In genomic region chr19:52351512-52351911, GRCh38 we compare ENCODE assay signal across 1 cellular context.
TF ChIP-seq lines count a peak whose summit lies in the region.

No MANE protein-coding gene starts in this region.

TF ChIP-seq in SK-N-SH, 30 proteins besides CTCF, POLR2A, EP300 and RAD21 (continued from another document):
- no peak for TF ChIP-seq SIN3A (IDR thresholded peaks at IDR 0.05; ENCODE audit: borderline replicate concordance, low read depth, low read length)
- no peak for TF ChIP-seq RCOR1 (IDR thresholded peaks at IDR 0.05; ENCODE audit: low read length)
- TF ChIP-seq, protein P1, sequence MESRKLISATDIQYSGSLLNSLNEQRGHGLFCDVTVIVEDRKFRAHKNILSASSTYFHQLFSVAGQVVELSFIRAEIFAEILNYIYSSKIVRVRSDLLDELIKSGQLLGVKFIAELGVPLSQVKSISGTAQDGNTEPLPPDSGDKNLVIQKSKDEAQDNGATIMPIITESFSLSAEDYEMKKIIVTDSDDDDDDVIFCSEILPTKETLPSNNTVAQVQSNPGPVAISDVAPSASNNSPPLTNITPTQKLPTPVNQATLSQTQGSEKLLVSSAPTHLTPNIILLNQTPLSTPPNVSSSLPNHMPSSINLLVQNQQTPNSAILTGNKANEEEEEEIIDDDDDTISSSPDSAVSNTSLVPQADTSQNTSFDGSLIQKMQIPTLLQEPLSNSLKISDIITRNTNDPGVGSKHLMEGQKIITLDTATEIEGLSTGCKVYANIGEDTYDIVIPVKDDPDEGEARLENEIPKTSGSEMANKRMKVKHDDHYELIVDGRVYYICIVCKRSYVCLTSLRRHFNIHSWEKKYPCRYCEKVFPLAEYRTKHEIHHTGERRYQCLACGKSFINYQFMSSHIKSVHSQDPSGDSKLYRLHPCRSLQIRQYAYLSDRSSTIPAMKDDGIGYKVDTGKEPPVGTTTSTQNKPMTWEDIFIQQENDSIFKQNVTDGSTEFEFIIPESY (IDR thresholded peaks at IDR 0.05; ENCODE audit: borderline replicate concordance, low read depth): no peak
- no peak for TF ChIP-seq TEAD4 (IDR thresholded peaks at IDR 0.05; ENCODE audit: borderline replicate concordance, insufficient read depth)
- no peak for TF ChIP-seq TAF1 (IDR thresholded peaks at IDR 0.05; ENCODE audit: borderline replicate concordance, low read depth, low read length)
TF ChIP-seq in SK-N-SH: peak in this region for 0.
